Comparison of ENCODE assay signal across 14 cellular contexts in the genomic region with DNA sequence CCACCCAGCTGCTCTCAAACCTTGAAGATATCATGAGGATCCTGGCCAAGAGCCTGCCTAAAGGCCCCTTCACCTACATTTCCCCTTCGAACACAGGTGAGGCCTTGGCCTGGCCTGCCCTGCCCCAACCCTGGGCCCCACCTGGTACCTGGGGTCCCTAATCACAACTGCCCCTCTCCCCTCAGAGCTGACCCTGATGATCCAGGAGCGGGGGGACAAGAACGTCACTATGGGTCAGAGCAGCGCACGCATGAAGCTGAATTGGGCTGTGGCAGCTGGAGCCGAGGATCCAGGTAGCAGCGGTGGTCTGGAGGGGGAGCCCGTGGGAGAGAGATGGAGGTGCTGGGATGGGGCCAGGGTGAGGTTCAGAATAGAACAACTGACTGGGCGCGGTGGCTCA. TPM values are rescaled to one million over a fixed set of nuclear protein-coding genes. Genes with fewer than 3 reads are reported as not detected.
DNase-seq lines count a peak whose midpoint lies in the region; ATAC-seq and TF ChIP-seq lines count a peak whose summit lies in the region.
"Had no signal": no experiment of that assay in that cellular context is flagged by ENCODE, and none has a peak within 500 bp of the region (broad histone marks: within the 10 kb centered on the region; RNA-seq: fewer than 3 reads in every experiment).

No MANE protein-coding gene starts in this region.

- peaks cover 65% of the 10 kb centered on the region for H3K36me3 Mint-ChIP-seq in activated CD8-positive, alpha-beta T cell treated with anti-CD3 and anti-CD28 coated beads for 36 hours (ENCODE audit: low read depth)
- H3K36me3 Mint-ChIP-seq in activated CD8-positive, alpha-beta T cell treated with anti-CD3 and anti-CD28 coated beads, Interleukin-2, amount 10 ng/mL, durations not matched to agents 7 days and 5 days (ENCODE audit: low read depth), result peaks cover 66% of the 10 kb centered on the region

- TF ChIP-seq POLR2A in spleen (IDR thresholded peaks at IDR 0.05), result no peak

- intact Hi-C loops in activated CD8-positive, alpha-beta T cell treated with anti-CD3 and anti-CD28 coated beads for 36 hours (cut with micrococcal nuclease), result no loop called here
- intact Hi-C loops in spleen (cut with DNase I; ENCODE audit: low total_unique reads), result no loop called here

- no peaks in the 10 kb centered on the region; the same call in 1 of the 2 replicates for H3K36me3 ChIP-seq in H7 (replicated peaks; ENCODE audit: control insufficient read depth, insufficient read depth, low read length)
- H3K36me3 ChIP-seq in spleen, result peaks cover 3 to 98% (median 92%) of the 10 kb centered on the region in 6 donors

- H3K4me1 Mint-ChIP-seq in activated CD8-positive, alpha-beta T cell treated with anti-CD3 and anti-CD28 coated beads for 36 hours (ENCODE audit: low read depth), result peaks cover 8% of the 10 kb centered on the region
- peaks cover 10% of the 10 kb centered on the region for H3K4me1 Mint-ChIP-seq in activated CD8-positive, alpha-beta T cell treated with anti-CD3 and anti-CD28 coated beads, Interleukin-2, amount 10 ng/mL, durations not matched to agents 7 days and 5 days (ENCODE audit: low read depth)

- H3K27me3 ChIP-seq in H7 (ENCODE audit: control insufficient read depth, insufficient read depth, low read length) (no peaks in the 10 kb centered on the region), spleen (replicated peaks in 1 of 7) (no peaks in the 10 kb centered on the region)
- H3K27me3 ChIP-seq: right lobe of liver had no signal

- no peak for TF ChIP-seq CTCF in activated CD8-positive, alpha-beta T cell treated with anti-CD3 and anti-CD28 coated beads for 36 hours (IDR thresholded peaks at IDR 0.05)
- TF ChIP-seq CTCF in coronary artery (IDR thresholded peaks at IDR 0.05), result no peak
- TF ChIP-seq CTCF in spleen (IDR thresholded peaks at IDR 0.05 in 8 of 11, conservative IDR thresholded peaks at IDR 0.05 in 3 of 11), result no peak

- H3K27ac Mint-ChIP-seq in activated CD8-positive, alpha-beta T cell treated with anti-CD3 and anti-CD28 coated beads for 36 hours, result peak overlapping the region; percentile 78
- no peak overlapping the region for H3K27ac Mint-ChIP-seq in activated CD8-positive, alpha-beta T cell treated with anti-CD3 and anti-CD28 coated beads, Interleukin-2, amount 10 ng/mL, durations not matched to agents 7 days and 5 days

- peaks cover 0 to 49% (median 24%) of the 10 kb centered on the region in 6 donors for H3K4me1 ChIP-seq in spleen

- no peak overlapping the region for H3K4me3 Mint-ChIP-seq in activated CD8-positive, alpha-beta T cell treated with anti-CD3 and anti-CD28 coated beads for 36 hours
- no peak overlapping the region for H3K4me3 Mint-ChIP-seq in activated CD8-positive, alpha-beta T cell treated with anti-CD3 and anti-CD28 coated beads, Interleukin-2, amount 10 ng/mL, durations not matched to agents 7 days and 5 days

- H3K9me3 Mint-ChIP-seq in activated CD8-positive, alpha-beta T cell treated with anti-CD3 and anti-CD28 coated beads for 36 hours, result no peaks in the 10 kb centered on the region
- H3K9me3 Mint-ChIP-seq in activated CD8-positive, alpha-beta T cell treated with anti-CD3 and anti-CD28 coated beads, Interleukin-2, amount 10 ng/mL, durations not matched to agents 7 days and 5 days (ENCODE audit: insufficient read depth), result no peaks in the 10 kb centered on the region

- H3K4me3 ChIP-seq in H7 (ENCODE audit: insufficient read depth, low read depth, low read length) (no peak overlapping the region), coronary artery (no peak overlapping the region), spleen (no peak overlapping the region)
- H3K4me3 ChIP-seq: right lobe of liver had no signal

- peak overlapping the region; percentile 40 to 77 for H3K27ac ChIP-seq in coronary artery
- peak overlapping the region in 7 of 8 donors; percentile 13 to 76 (median 63) for H3K27ac ChIP-seq in spleen
- H3K27ac ChIP-seq: right lobe of liver had no signal

- no peaks in the 10 kb centered on the region for H3K9me3 ChIP-seq in spleen
- H3K9me3 ChIP-seq: right lobe of liver had no signal

- DNase-seq in activated CD8-positive, alpha-beta T cell treated with anti-CD3 and anti-CD28 coated beads for 36 hours, result no peak
- DNase-seq in activated CD8-positive, alpha-beta T cell treated with anti-CD3 and anti-CD28 coated beads, Interleukin-2, amount 10 ng/mL, durations not matched to agents 7 days and 5 days, result no peak
- DNase-seq in H7 (peak; percentile 28), coronary artery (ENCODE audit: low spot score) (no peak), spleen (peak; percentile 71), NCI-H1417 (lab: John Stamatoyannopoulos, UW) (no peak), NCI-H2227 (lab: John Stamatoyannopoulos, UW; ENCODE audit: unreplicated experiment) (no peak), DMS153 treated with DMSO at 0.1 percent for 48 hours (lab: John Stamatoyannopoulos, UW; ENCODE audit: unreplicated experiment) (no peak)
- DNase-seq: amygdala; glutamatergic neuron; NCI-H187 treated with DMSO at 0.1 percent for 48 hours; right lobe of liver; stimulated activated CD8-positive, alpha-beta memory T cell treated with anti-CD3 and anti-CD28 coated beads, Interleukin-4, amount 100 ng/mL, for 48 hours; trophoblast cell had no signal

- 87 to 98% (median 94%) methylated on average over 10 of the region's 10 CpGs for WGBS in spleen, 5 donors

- CTCF ChIA-PET in activated CD8-positive, alpha-beta T cell treated with anti-CD3 and anti-CD28 coated beads for 36 hours (lab: Charles Lee), result interaction anchor here (1.4 kb wide), 1 partner anchor 52 kb away, joined by 3 read pairs; no protein-coding TSS in a partner anchor
- CTCF ChIA-PET in activated CD8-positive, alpha-beta T cell treated with anti-CD3 and anti-CD28 coated beads, Interleukin-2, amount 10 ng/mL, durations not matched to agents 7 days and 5 days (lab: Charles Lee), result interaction anchor here (1.1 to 9.9 kb wide), 3 partner anchors 20 to 264 kb away, joined by 3 to 123 read pairs (median 4); no protein-coding TSS in a partner anchor

- POLR2A ChIA-PET in activated CD8-positive, alpha-beta T cell treated with anti-CD3 and anti-CD28 coated beads for 36 hours (lab: Charles Lee), result interaction anchor here (0.6 to 1.7 kb wide), 9 partner anchors 10 to 47 kb away, joined by 3 to 6 read pairs (median 4); a partner anchor contains a TSS
- POLR2A ChIA-PET in activated CD8-positive, alpha-beta T cell treated with anti-CD3 and anti-CD28 coated beads, Interleukin-2, amount 10 ng/mL, durations not matched to agents 7 days and 5 days (lab: Charles Lee), result interaction anchor here (0.6 to 1.5 kb wide), 6 partner anchors 8 to 54 kb away, joined by 3 to 14 read pairs (median 4); a partner anchor contains a TSS

- no peaks in the 10 kb centered on the region for H3K27me3 Mint-ChIP-seq in activated CD8-positive, alpha-beta T cell treated with anti-CD3 and anti-CD28 coated beads for 36 hours
- no peaks in the 10 kb centered on the region for H3K27me3 Mint-ChIP-seq in activated CD8-positive, alpha-beta T cell treated with anti-CD3 and anti-CD28 coated beads, Interleukin-2, amount 10 ng/mL, durations not matched to agents 7 days and 5 days (ENCODE audit: low read depth)

- no peak for ATAC-seq in activated CD8-positive, alpha-beta T cell treated with anti-CD3 and anti-CD28 coated beads for 36 hours
- ATAC-seq in activated CD8-positive, alpha-beta T cell treated with anti-CD3 and anti-CD28 coated beads, Interleukin-2, amount 10 ng/mL, durations not matched to agents 7 days and 5 days, result no peak
- ATAC-seq: right lobe of liver had no signal

RNA-seq across cellular contexts. Expression of a gene that starts 17.7 kb away (rescaled TPM):
- 100 to 1,000 TPM; 217 to 226 TPM for total RNA-seq in activated CD8-positive, alpha-beta T cell treated with anti-CD3 and anti-CD28 coated beads for 36 hours
- 100 to 1,000 TPM; 309 to 313 TPM for total RNA-seq in activated CD8-positive, alpha-beta T cell treated with anti-CD3 and anti-CD28 coated beads, Interleukin-2, amount 10 ng/mL, durations not matched to agents 7 days and 5 days
- 94.6 and 131 TPM in 2 replicates for total RNA-seq in H7 (2014; rRNA removed; shearing (Covaris generic))
- total RNA-seq in spleen, result 100 to 1,000 TPM in 6 of 7 donors, 10 to 100 TPM in 1; 81.8 to 155 (median 124) TPM
- polyA plus RNA-seq in spleen, result 100 to 1,000 TPM; 176 to 267 (median 248) TPM

RNA-seq across cellular contexts. Expression of a gene that starts 20.2 kb away (rescaled TPM):
- 100 to 1,000 TPM; 185 to 186 TPM for total RNA-seq in activated CD8-positive, alpha-beta T cell treated with anti-CD3 and anti-CD28 coated beads for 36 hours
- total RNA-seq in activated CD8-positive, alpha-beta T cell treated with anti-CD3 and anti-CD28 coated beads, Interleukin-2, amount 10 ng/mL, durations not matched to agents 7 days and 5 days, result 100 to 1,000 TPM; 290 to 302 TPM
- 5.9 and 6.1 TPM in 2 replicates for total RNA-seq in H7 (2014; rRNA removed; shearing (Covaris generic))
- 100 to 1,000 TPM; 190 to 455 (median 280) TPM for total RNA-seq in spleen
- polyA plus RNA-seq in spleen, result 10 to 100 TPM; 42.8 to 87.8 (median 55.7) TPM

RNA-seq across cellular contexts. Expression of a gene that starts 31.6 kb away (rescaled TPM):
- 100 to 1,000 TPM; 172 to 192 TPM for total RNA-seq in activated CD8-positive, alpha-beta T cell treated with anti-CD3 and anti-CD28 coated beads for 36 hours
- total RNA-seq in activated CD8-positive, alpha-beta T cell treated with anti-CD3 and anti-CD28 coated beads, Interleukin-2, amount 10 ng/mL, durations not matched to agents 7 days and 5 days, result 100 to 1,000 TPM; 244 to 263 TPM
- 108 and 127 TPM in 2 replicates for total RNA-seq in H7 (2014; rRNA removed; shearing (Covaris generic))
- 100 to 1,000 TPM; 138 to 213 (median 175) TPM for total RNA-seq in spleen
- polyA plus RNA-seq in spleen, result 100 to 1,000 TPM in 2 of 3 donors, 10 to 100 TPM in 1; 93.3 to 186 (median 113) TPM

Comparison
In these comparisons a context has a peak if more than half of its experiments do, and no peak if none do; other contexts are left out.
1. DNase-seq: peak in H7 (single experiment) and spleen (single experiment); none in activated CD8-positive, alpha-beta T cell treated with anti-CD3 and anti-CD28 coated beads for 36 hours (single experiment), activated CD8-positive, alpha-beta T cell treated with anti-CD3 and anti-CD28 coated beads, Interleukin-2, amount 10 ng/mL, durations not matched to agents 7 days and 5 days (single experiment), coronary artery (single experiment), NCI-H1417 (0 of 3), NCI-H2227 (single experiment) and DMS153 treated with DMSO at 0.1 percent for 48 hours (single experiment).
2. RNA of a gene that starts 20.2 kb away (total RNA-seq): 290 to 302 TPM in activated CD8-positive, alpha-beta T cell treated with anti-CD3 and anti-CD28 coated beads, Interleukin-2, amount 10 ng/mL, durations not matched to agents 7 days and 5 days, 190 to 455 TPM in spleen and 185 to 186 TPM in activated CD8-positive, alpha-beta T cell treated with anti-CD3 and anti-CD28 coated beads for 36 hours; 5.9 to 6.1 TPM in H7; every median in the first group is over 10 times any median in the second.